8 cellular contexts compared by ENCODE assay signal in the genomic region with DNA sequence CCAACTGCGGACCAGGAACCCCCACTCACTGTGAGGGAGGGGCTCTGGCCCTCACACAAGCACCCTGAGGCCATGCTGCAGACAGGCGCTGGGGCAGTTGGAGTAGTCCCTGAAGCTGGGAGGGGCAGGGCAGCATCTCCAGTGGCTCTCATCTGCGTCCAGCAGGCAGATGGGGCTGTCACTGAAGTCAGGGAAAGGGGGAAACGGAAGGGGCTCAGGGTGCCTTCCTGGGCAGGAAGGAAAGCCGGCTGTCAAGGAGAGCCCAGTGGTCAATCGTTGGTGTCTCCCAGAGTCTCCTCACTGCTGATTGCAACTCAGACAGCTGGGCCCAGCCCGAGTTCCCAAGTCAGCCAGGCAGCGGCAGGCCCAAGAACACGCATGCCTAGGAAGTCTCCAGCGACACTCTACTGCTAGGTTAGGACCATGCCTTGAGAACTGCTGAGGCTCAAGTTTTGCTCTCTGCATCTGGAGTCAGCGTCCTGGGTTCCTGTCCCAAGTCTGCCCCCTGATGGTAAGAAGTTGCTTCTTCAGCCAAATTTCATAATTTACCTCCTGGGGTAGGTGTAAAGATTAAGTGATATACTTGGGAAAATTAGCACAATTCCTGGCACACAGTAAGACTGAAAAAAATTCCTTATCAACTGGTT. TPM values are rescaled to one million over a fixed set of nuclear protein-coding genes. Genes with fewer than 3 reads are reported as not detected.
DNase-seq lines count a peak whose midpoint lies in the region; ATAC-seq, FAIRE-seq and TF ChIP-seq lines count a peak whose summit lies in the region.

No MANE protein-coding gene starts in this region.

- H2BK15ac ChIP-seq in H1 (ENCODE audit: low read length) (no peak overlapping the region; the same call in 1 of the 2 replicates), mesendoderm (replicated peaks; ENCODE audit: low read depth) (no peak overlapping the region)

- POLR2A ChIA-PET in activated CD4-positive, alpha-beta memory T cell treated with anti-CD3 and anti-CD28 coated beads, Interleukin-2, amount 10 ng/mL, durations not matched to agents 7 days and 5 days (lab: Charles Lee), result interaction anchor here (0.8 to 2.1 kb wide), 7 partner anchors 9 to 93 kb away, joined by 3 to 7 read pairs (median 4); a partner anchor contains a TSS
- POLR2A ChIA-PET in H1 (lab: Charles Lee; ENCODE audit: partially characterized antibody), result no interaction called here

- H3K36me3 ChIP-seq in H1 (ENCODE audit: control insufficient read depth in 2 of 4, insufficient read depth in 4 of 4, low read length in 3 of 4) (no peaks in the 10 kb centered on the region), mesendoderm (ENCODE audit: control insufficient read depth, insufficient read depth, low read length) (no peaks in the 10 kb centered on the region)

- H3K56ac ChIP-seq in H1 (replicated peaks; ENCODE audit: insufficient read length, low read depth, low read length), result no peak overlapping the region
- H3K56ac ChIP-seq in mesendoderm (ENCODE audit: low read length), result peak overlapping the region; percentile 69

- H4K5ac ChIP-seq in H1 (ENCODE audit: insufficient read length, low read depth, low read length), result no peak overlapping the region
- no peak overlapping the region for H4K5ac ChIP-seq in mesendoderm (ENCODE audit: low read length)

- DNase-seq in AG09319 (ENCODE audit: extremely low read depth, low read depth) (peak; percentile 62), NCI-H82 (lab: John Stamatoyannopoulos, UW) (peak; percentile 92), H1 (ENCODE audit: low read depth in 1 of 2, low spot score in 2 of 2) (peak; percentile 50 to 60), mesendoderm (peak; percentile 93)
- peak; percentile 74 for DNase-seq in activated CD4-positive, alpha-beta memory T cell treated with anti-CD3 and anti-CD28 coated beads, Interleukin-2, amount 10 ng/mL, durations not matched to agents 7 days and 5 days
- peak; percentile 40 to 76 for DNase-seq in stimulated activated effector memory CD8-positive, alpha-beta T cell treated with anti-CD3 and anti-CD28 coated beads, Interleukin-12 subunit alpha, Interleukin-12 subunit beta, amount 100 ng/mL, for 72 hours (ENCODE audit: low spot score in 2 of 2)

- no peaks in the 10 kb centered on the region for H4K20me1 ChIP-seq in H1 (replicated peaks in 1 of 2; ENCODE audit: control insufficient read depth in 1 of 2, insufficient read depth in 2 of 2, low read length in 2 of 2)

- H3K4ac ChIP-seq in H1 (replicated peaks; ENCODE audit: insufficient read length, low read depth, low read length) (peak overlapping the region; percentile 25), mesendoderm (ENCODE audit: low read depth, low read length) (no peak overlapping the region)

- no peak overlapping the region for H4K91ac ChIP-seq in H1 (replicated peaks; ENCODE audit: insufficient read length, low read length)

- peak; percentile 68 for TF ChIP-seq CTCF in AG09319 (IDR thresholded peaks at IDR 0.05; ENCODE audit: low read depth, low read length)
- peak; percentile 51 to 88 (median 86) for TF ChIP-seq CTCF in H1 (IDR thresholded peaks at IDR 0.05; ENCODE audit: control extremely low read depth in 1 of 3, insufficient read depth in 1 of 3, low read depth in 1 of 3, low read length in 3 of 3)

- no peak overlapping the region for H3K9ac ChIP-seq in H1 (replicated peaks in 1 of 4; ENCODE audit: extremely low read depth in 1 of 4, low read depth in 3 of 4, low read length in 3 of 4)
- H3K9ac ChIP-seq in mesendoderm (ENCODE audit: low read length), result peak overlapping the region; percentile 18

- no peak overlapping the region for H3K27ac ChIP-seq in H1 (ENCODE audit: low read depth, low read length)
- H3K27ac ChIP-seq in mesendoderm (ENCODE audit: low read depth, low read length), result no peak overlapping the region

- peak; percentile 98 for FAIRE-seq in H1 (lab: Jason Lieb, UNC)

- no peaks in the 10 kb centered on the region for H3K79me2 ChIP-seq in H1 (ENCODE audit: control insufficient read depth in 1 of 2, insufficient read depth in 2 of 2, low read length in 2 of 2)
- H3K79me2 ChIP-seq in mesendoderm (ENCODE audit: control insufficient read depth, insufficient read depth, low read length), result no peaks in the 10 kb centered on the region

- no peak overlapping the region for H2AK5ac ChIP-seq in H1 (ENCODE audit: low read depth, low read length)
- H2AK5ac ChIP-seq in mesendoderm (ENCODE audit: low read length), result no peak overlapping the region

- CTCF ChIA-PET in activated CD4-positive, alpha-beta memory T cell treated with anti-CD3 and anti-CD28 coated beads, Interleukin-2, amount 10 ng/mL, durations not matched to agents 7 days and 5 days (lab: Charles Lee), result interaction anchor here (0.7 to 4.3 kb wide), 15 partner anchors 8 to 81 kb away, joined by 3 to 45 read pairs (median 7); a partner anchor contains a TSS
- CTCF ChIA-PET in H1 (lab: Charles Lee; ENCODE audit: partially characterized antibody), result interaction anchor here (0.8 to 7.2 kb wide), 26 partner anchors 8 to 158 kb away, joined by 3 to 49 read pairs (median 5); a partner anchor contains a TSS

- no peak for TF ChIP-seq POLR2A in H1 (IDR thresholded peaks at IDR 0.05; ENCODE audit: control extremely low read depth in 1 of 2, low read depth in 2 of 2, low read length in 2 of 2)

- peaks cover 8% of the 10 kb centered on the region for H3K27me3 Mint-ChIP-seq in activated CD4-positive, alpha-beta memory T cell treated with anti-CD3 and anti-CD28 coated beads, Interleukin-2, amount 10 ng/mL, durations not matched to agents 7 days and 5 days

- 51% methylated on average over 11 of the region's 11 CpGs; no CpG with 5 or more reads in 1 of the 2 experiments for WGBS in H1 (ENCODE audit: extremely low coverage in 1 of 2, insufficient coverage in 1 of 2, insufficient read length in 1 of 2, insufficient replicate concordance in 2 of 2, low coverage in 1 of 2, low lambda C conversion rate in 2 of 2, missing lambda C conversion rate in 1 of 2), 2 experiments
- WGBS in mesendoderm (ENCODE audit: extremely low coverage, insufficient coverage, low lambda C conversion rate), result no CpG with 5 or more reads among the region's 11 CpGs

- no peak overlapping the region for H3K27ac Mint-ChIP-seq in activated CD4-positive, alpha-beta memory T cell treated with anti-CD3 and anti-CD28 coated beads, Interleukin-2, amount 10 ng/mL, durations not matched to agents 7 days and 5 days
- peak overlapping the region; percentile 65 for H3K27ac Mint-ChIP-seq in stimulated activated effector memory CD8-positive, alpha-beta T cell treated with anti-CD3 and anti-CD28 coated beads, Interleukin-12 subunit alpha, Interleukin-12 subunit beta, amount 100 ng/mL, for 72 hours

- H3K4me3 ChIP-seq in H1 (ENCODE audit: extremely low read depth in 1 of 4, insufficient read depth in 2 of 4, low read depth in 3 of 4, low read length in 4 of 4), result no peak overlapping the region
- no peak overlapping the region for H3K4me3 ChIP-seq in mesendoderm (ENCODE audit: low read length)

- H3K4me2 ChIP-seq in H1 (ENCODE audit: insufficient read depth in 1 of 2, low read depth in 2 of 2, low read length in 2 of 2) (no peak overlapping the region), mesendoderm (ENCODE audit: low read length) (no peak overlapping the region)

- H3K9me3 Mint-ChIP-seq in activated CD4-positive, alpha-beta memory T cell treated with anti-CD3 and anti-CD28 coated beads, Interleukin-2, amount 10 ng/mL, durations not matched to agents 7 days and 5 days, result peaks cover 10% of the 10 kb centered on the region
- peaks cover 10% of the 10 kb centered on the region for H3K9me3 Mint-ChIP-seq in stimulated activated effector memory CD8-positive, alpha-beta T cell treated with anti-CD3 and anti-CD28 coated beads, Interleukin-12 subunit alpha, Interleukin-12 subunit beta, amount 100 ng/mL, for 72 hours

- peaks cover 0 to 6% of the 10 kb centered on the region in 2 experiments; a peak in 2 of 4 replicates for H3K9me3 ChIP-seq in H1 (ENCODE audit: insufficient read depth in 2 of 2, low read depth in 1 of 2, low read length in 1 of 2)

- peaks cover 33% of the 10 kb centered on the region for H3K4me1 Mint-ChIP-seq in activated CD4-positive, alpha-beta memory T cell treated with anti-CD3 and anti-CD28 coated beads, Interleukin-2, amount 10 ng/mL, durations not matched to agents 7 days and 5 days
- H3K4me1 Mint-ChIP-seq in stimulated activated effector memory CD8-positive, alpha-beta T cell treated with anti-CD3 and anti-CD28 coated beads, Interleukin-12 subunit alpha, Interleukin-12 subunit beta, amount 100 ng/mL, for 72 hours, result peaks cover 34% of the 10 kb centered on the region

- H2BK120ac ChIP-seq in H1 (replicated peaks; ENCODE audit: low read depth, low read length), result no peak overlapping the region
- H2BK120ac ChIP-seq in mesendoderm (ENCODE audit: low read depth, low read length), result no peak overlapping the region

- no peak overlapping the region for H3K14ac ChIP-seq in H1 (ENCODE audit: insufficient read length)

- H2BK5ac ChIP-seq in H1 (ENCODE audit: low read depth, low read length), result no peak overlapping the region
- no peak overlapping the region for H2BK5ac ChIP-seq in mesendoderm (ENCODE audit: low read length)

- H2AFZ ChIP-seq in H1 (ENCODE audit: low read length), result peak overlapping the region; percentile 76

- TF ChIP-seq EP300 in H1 (IDR thresholded peaks at IDR 0.05; ENCODE audit: borderline replicate concordance in 1 of 2, low read depth in 2 of 2, low read length in 2 of 2), result no peak

- peak; percentile 75 to 83 for TF ChIP-seq RAD21 in H1 (IDR thresholded peaks at IDR 0.05 in 1 of 2, conservative IDR thresholded peaks at IDR 0.05 in 1 of 2; ENCODE audit: low read depth in 2 of 2, low read length in 2 of 2)

- H3K4me1 ChIP-seq in H1 (replicated peaks in 1 of 4; ENCODE audit: control insufficient read depth in 3 of 4, insufficient read depth in 4 of 4, low read length in 3 of 4) (no peaks in the 10 kb centered on the region; a peak in 1 of 7 replicates), mesendoderm (ENCODE audit: control insufficient read depth, low read depth, low read length) (no peaks in the 10 kb centered on the region)

- no peak overlapping the region for H2BK20ac ChIP-seq in H1 (ENCODE audit: low read length)

- peak; percentile 47 for ATAC-seq in GM18858 (IDR thresholded peaks at IDR 0.05; ENCODE audit: unreplicated experiment)
- ATAC-seq in HG03354 (IDR thresholded peaks at IDR 0.05; ENCODE audit: poor library complexity, severe bottlenecking, unreplicated experiment), result peak; percentile 81
- peak; percentile 96 for ATAC-seq in stimulated activated effector memory CD8-positive, alpha-beta T cell treated with anti-CD3 and anti-CD28 coated beads, Interleukin-12 subunit alpha, Interleukin-12 subunit beta, amount 100 ng/mL, for 72 hours

- no peaks in the 10 kb centered on the region for H3K79me1 ChIP-seq in H1 (ENCODE audit: low read depth, low read length)
- no peaks in the 10 kb centered on the region for H3K79me1 ChIP-seq in mesendoderm (ENCODE audit: low read length)

- H3K18ac ChIP-seq in H1 (ENCODE audit: extremely low read depth, low read length) (peak overlapping the region; percentile 38; the same call in 1 of the 2 replicates), mesendoderm (ENCODE audit: low read length) (no peak overlapping the region)

- H3K27me3 ChIP-seq in H1 (replicated peaks in 1 of 4; ENCODE audit: control insufficient read depth in 3 of 4, extremely low read depth in 1 of 4, insufficient read depth in 3 of 4, low read length in 3 of 4) (no peaks in the 10 kb centered on the region; a peak in 1 of 7 replicates), mesendoderm (ENCODE audit: insufficient read depth, low read length, poor library complexity) (no peaks in the 10 kb centered on the region)

- peaks cover 15% of the 10 kb centered on the region for H3K36me3 Mint-ChIP-seq in activated CD4-positive, alpha-beta memory T cell treated with anti-CD3 and anti-CD28 coated beads, Interleukin-2, amount 10 ng/mL, durations not matched to agents 7 days and 5 days (ENCODE audit: low read depth)
- H3K36me3 Mint-ChIP-seq in stimulated activated effector memory CD8-positive, alpha-beta T cell treated with anti-CD3 and anti-CD28 coated beads, Interleukin-12 subunit alpha, Interleukin-12 subunit beta, amount 100 ng/mL, for 72 hours, result no peaks in the 10 kb centered on the region

- H4K8ac ChIP-seq in H1 (ENCODE audit: extremely low read depth, insufficient read depth, low read length) (no peak overlapping the region), mesendoderm (ENCODE audit: low read depth, low read length) (no peak overlapping the region)

- H3K23ac ChIP-seq in H1 (ENCODE audit: insufficient read length), result no peak overlapping the region
- no peak overlapping the region for H3K23ac ChIP-seq in mesendoderm (ENCODE audit: low read length)

- no peak overlapping the region for H2BK12ac ChIP-seq in H1 (ENCODE audit: low read depth, low read length)

- no peaks in the 10 kb centered on the region for H3K23me2 ChIP-seq in H1 (ENCODE audit: low read depth, low read length)

- H3K4me3 Mint-ChIP-seq in activated CD4-positive, alpha-beta memory T cell treated with anti-CD3 and anti-CD28 coated beads, Interleukin-2, amount 10 ng/mL, durations not matched to agents 7 days and 5 days, result no peak overlapping the region
- H3K4me3 Mint-ChIP-seq in stimulated activated effector memory CD8-positive, alpha-beta T cell treated with anti-CD3 and anti-CD28 coated beads, Interleukin-12 subunit alpha, Interleukin-12 subunit beta, amount 100 ng/mL, for 72 hours, result peak overlapping the region; percentile 38

RNA-seq across cellular contexts. Expression of a gene that starts 27.4 kb away (rescaled TPM):
- total RNA-seq in activated CD4-positive, alpha-beta memory T cell treated with anti-CD3 and anti-CD28 coated beads, Interleukin-2, amount 10 ng/mL, durations not matched to agents 7 days and 5 days, result 1 to 10 TPM; 3.4 to 3.9 TPM
- 0.46 and 0.56 TPM in 2 replicates for total RNA-seq in H1 (2021; fragmentation: NEBNext Ultra II Directional; extraction: Animal tissue kit (Norgen Biotek cat#: 25700))
- 1.5 and 2.0 TPM in 2 replicates for polyA plus RNA-seq in H1 (2011; rRNA removed)
- 1.0 TPM for polyA plus RNA-seq in H1 (2011; cell fraction: cytosol; rRNA removed)
- 1.5 TPM for polyA plus RNA-seq in H1 (2011; cell fraction: nucleus; rRNA removed)
- 0.40 to 0.78 TPM (median 0.60 TPM) in 4 replicates for polyA plus RNA-seq in H1 (2012, experiment 1 of 2)
- 0.38 TPM for polyA plus RNA-seq in H1 (2012, experiment 2 of 2)
- polyA plus RNA-seq in H1 (2013, experiment 1 of 2), result 0.77 TPM
- polyA plus RNA-seq in H1 (2013, experiment 2 of 2), result 0.83 TPM
- 0.78 and 1.2 TPM in 2 replicates for polyA minus RNA-seq in H1 (2011; rRNA and poly(A)+ RNA removed)
- 0.44 TPM for polyA minus RNA-seq in H1 (2011; cell fraction: cytosol; rRNA and poly(A)+ RNA removed)
- 0.90 TPM for polyA minus RNA-seq in H1 (2011; cell fraction: nucleus; rRNA and poly(A)+ RNA removed)
- 0.15 TPM for polyA plus RNA-seq in mesendoderm (2013, experiment 1 of 2)
- 0.20 TPM for polyA plus RNA-seq in mesendoderm (2013, experiment 2 of 2)

RNA-seq across cellular contexts. Expression of a gene that starts 35.0 kb away (rescaled TPM):
- total RNA-seq in activated CD4-positive, alpha-beta memory T cell treated with anti-CD3 and anti-CD28 coated beads, Interleukin-2, amount 10 ng/mL, durations not matched to agents 7 days and 5 days, result not detected
- total RNA-seq in H1 (2021; fragmentation: NEBNext Ultra II Directional; extraction: Animal tissue kit (Norgen Biotek cat#: 25700)), result not detected in 2 replicates
- polyA plus RNA-seq in H1 (2011; rRNA removed), result 0.06 TPM in 1 of 2 replicates, not detected in the other
- not detected for polyA plus RNA-seq in H1 (2011; cell fraction: cytosol; rRNA removed)
- not detected for polyA plus RNA-seq in H1 (2011; cell fraction: nucleus; rRNA removed)
- not detected in 4 replicates for polyA plus RNA-seq in H1 (2012, experiment 1 of 2)
- polyA plus RNA-seq in H1 (2012, experiment 2 of 2), result not detected
- not detected for polyA plus RNA-seq in H1 (2013, experiment 1 of 2)
- not detected for polyA plus RNA-seq in H1 (2013, experiment 2 of 2)
- polyA minus RNA-seq in H1 (2011; rRNA and poly(A)+ RNA removed), result not detected in 2 replicates
- polyA minus RNA-seq in H1 (2011; cell fraction: cytosol; rRNA and poly(A)+ RNA removed), result not detected
- polyA minus RNA-seq in H1 (2011; cell fraction: nucleus; rRNA and poly(A)+ RNA removed), result not detected
- polyA plus RNA-seq in mesendoderm (2013, experiment 1 of 2), result not detected
- not detected for polyA plus RNA-seq in mesendoderm (2013, experiment 2 of 2)
